Comparison of ENCODE assay signal across 8 cellular contexts in the genomic region with DNA sequence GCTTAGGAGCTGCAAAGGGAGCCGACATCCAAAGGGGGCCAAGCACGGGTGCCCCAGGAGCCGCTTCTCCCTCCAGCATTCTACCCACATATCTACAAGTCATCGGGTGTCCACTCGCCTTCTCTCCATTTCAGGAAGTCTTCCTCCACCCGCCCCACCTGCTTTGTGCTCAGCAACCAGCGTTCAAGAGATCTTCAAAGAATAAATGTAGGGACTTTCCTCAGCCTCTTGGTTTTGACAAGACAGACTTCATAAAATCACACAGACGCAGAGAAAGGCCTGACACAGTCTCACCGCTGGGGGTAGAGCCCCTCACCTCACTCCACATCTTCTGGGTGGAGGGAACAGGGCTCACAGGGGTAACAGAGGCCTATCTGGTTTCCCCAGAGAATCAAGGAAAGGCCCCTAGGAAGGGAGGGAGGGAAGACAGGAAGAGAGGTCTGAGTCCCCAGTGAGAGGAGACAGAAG. TPM values are rescaled to one million over a fixed set of nuclear protein-coding genes. Genes with fewer than 3 reads are reported as not detected.
DNase-seq lines count a peak whose midpoint lies in the region; ATAC-seq, FAIRE-seq and TF ChIP-seq lines count a peak whose summit lies in the region.

No MANE protein-coding gene starts in this region.

- no peaks in the 10 kb centered on the region for H3K9me3 Mint-ChIP-seq in activated naive CD8-positive, alpha-beta T cell treated with anti-CD3 and anti-CD28 coated beads for 36 hours
- no peaks in the 10 kb centered on the region for H3K9me3 Mint-ChIP-seq in osteocyte (ENCODE audit: unreplicated experiment)

- ATAC-seq in pancreas: peak in 3 of 4 donors; percentile 8 to 20 (median 11)

- peaks cover 9% of the 10 kb centered on the region for H3K36me3 Mint-ChIP-seq in activated naive CD8-positive, alpha-beta T cell treated with anti-CD3 and anti-CD28 coated beads for 36 hours
- H3K36me3 Mint-ChIP-seq in osteocyte (ENCODE audit: unreplicated experiment): peaks cover 11% of the 10 kb centered on the region

- no peaks in the 10 kb centered on the region for H3K27me3 Mint-ChIP-seq in activated naive CD8-positive, alpha-beta T cell treated with anti-CD3 and anti-CD28 coated beads for 36 hours
- no peaks in the 10 kb centered on the region for H3K27me3 Mint-ChIP-seq in osteocyte (ENCODE audit: unreplicated experiment)

- WGBS in pancreas, 2 donors: 61 to 62% methylated on average over 9 of the region's 9 CpGs

- TF ChIP-seq CTCF in GM10248 (IDR thresholded peaks at IDR 0.05; ENCODE audit: control extremely low read depth, extremely low read depth, low read depth, missing control alignments) (no peak), pancreas (IDR thresholded peaks at IDR 0.05) (no peak), osteocyte (IDR thresholded peaks at IDR 0.05) (no peak)

- no peaks in the 10 kb centered on the region for H3K27me3 ChIP-seq in pancreas

- POLR2A ChIA-PET in GM10248 (lab: Yijun Ruan, JAX): no interaction called here

- CTCF ChIA-PET in GM10248 (lab: Yijun Ruan, JAX): interaction anchor here (0.7 kb wide), 1 partner anchor 32 kb away, joined by 3 read pairs; no protein-coding TSS in a partner anchor

- DNase-seq in GM10248 (ENCODE audit: extremely low spot score): peak; percentile 54
- DNase-seq in NCI-H2171 (lab: John Stamatoyannopoulos, UW): peak; percentile 53
- peak; percentile 39 for DNase-seq in activated naive CD8-positive, alpha-beta T cell treated with anti-CD3 and anti-CD28 coated beads for 36 hours
- DNase-seq in pancreas: no peak
- no peak for DNase-seq in RPMI8226
- no peak for DNase-seq in MV-4-11 (lab: John Stamatoyannopoulos, UW)
- DNase-seq in osteocyte (ENCODE audit: extremely low spot score, unreplicated experiment): no peak
- DNase-seq in glomerular visceral epithelial cell (ENCODE audit: extremely low spot score): no peak

- no peaks in the 10 kb centered on the region for H3K36me3 ChIP-seq in pancreas

- peak overlapping the region in 2 of 4 donors; percentile 18 to 40 for H3K4me3 ChIP-seq in pancreas

- H3K4me1 Mint-ChIP-seq in activated naive CD8-positive, alpha-beta T cell treated with anti-CD3 and anti-CD28 coated beads for 36 hours: peaks cover 82% of the 10 kb centered on the region
- peaks cover 6% of the 10 kb centered on the region for H3K4me1 Mint-ChIP-seq in osteocyte (ENCODE audit: unreplicated experiment)

- FAIRE-seq in pancreas (lab: Jason Lieb, UNC): no peak

- H3K4me3 Mint-ChIP-seq in activated naive CD8-positive, alpha-beta T cell treated with anti-CD3 and anti-CD28 coated beads for 36 hours: peak overlapping the region; percentile 82
- no peak overlapping the region for H3K4me3 Mint-ChIP-seq in osteocyte (ENCODE audit: unreplicated experiment)

- no peaks in the 10 kb centered on the region for H3K9me3 ChIP-seq in pancreas

- peak overlapping the region; percentile 89 for H3K27ac Mint-ChIP-seq in activated naive CD8-positive, alpha-beta T cell treated with anti-CD3 and anti-CD28 coated beads for 36 hours
- H3K27ac Mint-ChIP-seq in osteocyte (ENCODE audit: unreplicated experiment): no peak overlapping the region

- peaks cover 7 to 25% (median 15%) of the 10 kb centered on the region in 3 donors for H3K4me1 ChIP-seq in pancreas

- H3K27ac ChIP-seq in pancreas: peak overlapping the region in 2 of 4 donors; percentile 3 to 22

- intact Hi-C loops in pancreas (cut with DNase I): no loop called here

RNA-seq across cellular contexts. Expression of a gene that starts 49.5 kb away (rescaled TPM):
- 10 to 100 TPM; 62.8 to 65.4 TPM for total RNA-seq in activated naive CD8-positive, alpha-beta T cell treated with anti-CD3 and anti-CD28 coated beads for 36 hours
- total RNA-seq in pancreas (10 to 100 TPM; 20.5 to 25.2 (median 22.9) TPM), osteocyte (56.4 and 68.1 TPM in 2 replicates)
- polyA plus RNA-seq in pancreas: 10 to 100 TPM; 16.4 to 31.0 TPM

Comparison
In these comparisons a context has a peak if more than half of its experiments do, and no peak if none do; other contexts are left out.
1. DNase-seq: peak in GM10248 (single experiment), NCI-H2171 (single experiment) and activated naive CD8-positive, alpha-beta T cell treated with anti-CD3 and anti-CD28 coated beads for 36 hours (single experiment); none in pancreas (0 of 6), RPMI8226 (single experiment), MV-4-11 (single experiment), osteocyte (single experiment) and glomerular visceral epithelial cell (single experiment).